Comparison of ENCODE assay signal across 12 cellular contexts in the genomic region with DNA sequence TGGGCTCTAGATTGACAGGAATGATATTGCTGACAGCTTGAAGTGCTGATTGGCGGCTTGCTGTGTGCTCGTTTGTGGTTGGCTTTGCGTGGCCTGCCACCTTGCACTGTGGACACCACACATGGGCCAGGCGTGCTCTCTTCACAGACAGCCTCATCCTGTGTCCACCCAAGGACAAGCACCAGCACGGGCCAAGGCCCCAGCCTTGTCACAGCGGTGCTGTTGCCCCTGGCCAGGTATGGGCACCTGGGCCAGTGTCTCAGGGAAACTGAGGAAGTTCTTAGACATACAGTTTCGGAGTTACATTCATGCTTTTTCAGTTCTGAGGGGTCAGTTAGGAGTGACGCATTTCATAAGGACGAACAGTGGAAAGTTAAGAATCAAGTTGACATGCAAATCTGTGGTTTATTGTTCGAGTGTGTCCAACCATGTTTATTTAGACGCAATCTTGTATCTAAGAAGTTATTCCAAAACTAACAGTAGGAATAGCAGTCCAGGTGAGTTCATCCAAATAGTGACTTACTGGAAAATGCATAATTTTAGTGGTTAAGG.
DNase-seq lines count a peak whose midpoint lies in the region; ATAC-seq, FAIRE-seq and TF ChIP-seq lines count a peak whose summit lies in the region.
"Had no signal": no experiment of that assay in that cellular context is flagged by ENCODE, and none has a peak within 500 bp of the region (broad histone marks: within the 10 kb centered on the region; RNA-seq: fewer than 3 reads in every experiment).

No MANE protein-coding gene starts in this region.

- POLR2A ChIA-PET in H1 (lab: Charles Lee; ENCODE audit: partially characterized antibody): interaction anchor here (1.0 kb wide), 1 partner anchor 8 kb away, joined by 3 read pairs; no protein-coding TSS in a partner anchor

- no peak for ATAC-seq in stimulated activated naive CD8-positive, alpha-beta T cell treated with anti-CD3 and anti-CD28 coated beads, Interleukin-15, Interleukin-2, amounts not matched to agents 100 U/mL and 50 U/mL, for 24 hours
- peak; percentile 35 for ATAC-seq in HG03095 (IDR thresholded peaks at IDR 0.05; ENCODE audit: unreplicated experiment)
- ATAC-seq in stimulated activated naive B cell treated with anti-CD40 and anti-IgM and Interleukin-4, amounts not matched to agents 10 μg/mL and 1 μg/mL and 100 μg/mL, for 72 hours (replicated peaks): peak; percentile 50 to 61

- no peak for DNase-seq in stimulated activated naive CD8-positive, alpha-beta T cell treated with anti-CD3 and anti-CD28 coated beads, Interleukin-15, Interleukin-2, amounts not matched to agents 100 U/mL and 50 U/mL, for 24 hours
- no peak for DNase-seq in H1 (ENCODE audit: low read depth in 1 of 2, low spot score in 2 of 2)
- peak; percentile 21 for DNase-seq in stimulated activated naive B cell treated with anti-CD40 and anti-IgM and Interleukin-4, amounts not matched to agents 10 μg/mL and 1 μg/mL and 100 μg/mL, for 72 hours
- DNase-seq in NCI-H1436 treated with DMSO at 0.1 percent for 48 hours (lab: John Stamatoyannopoulos, UW): no peak
- no peak for DNase-seq in SIG-M5 (lab: John Stamatoyannopoulos, UW)
- no peak for DNase-seq in smooth muscle cell (lab: John Stamatoyannopoulos, UW; ENCODE audit: unreplicated experiment)
- DNase-seq: activated naive CD4-positive, alpha-beta T cell; AML-193; esophagus squamous epithelium had no signal

- H3K9me3 ChIP-seq in H1 (ENCODE audit: insufficient read depth in 2 of 2, low read depth in 1 of 2, low read length in 1 of 2) (no peaks in the 10 kb centered on the region), smooth muscle cell (replicated peaks; ENCODE audit: low read depth) (no peaks in the 10 kb centered on the region)
- H3K9me3 ChIP-seq: esophagus squamous epithelium had no signal

- H4K8ac ChIP-seq in H1 (ENCODE audit: extremely low read depth, insufficient read depth, low read length): no peak overlapping the region

- peaks cover 11% of the 10 kb centered on the region for H3K79me1 ChIP-seq in H1 (ENCODE audit: low read depth, low read length)

- TF ChIP-seq CTCF in H1 (IDR thresholded peaks at IDR 0.05; ENCODE audit: control extremely low read depth in 1 of 3, insufficient read depth in 1 of 3, low read depth in 1 of 3, low read length in 3 of 3) (no peak), smooth muscle cell (IDR thresholded peaks at IDR 0.05; ENCODE audit: borderline replicate concordance, insufficient read depth, poor library complexity, severe bottlenecking) (no peak)

- H3F3A ChIP-seq in smooth muscle cell (ENCODE audit: low read depth): no peaks in the 10 kb centered on the region

- peak overlapping the region; percentile 67 for H3K27ac Mint-ChIP-seq in stimulated activated naive CD8-positive, alpha-beta T cell treated with anti-CD3 and anti-CD28 coated beads, Interleukin-15, Interleukin-2, amounts not matched to agents 100 ng/mL and 50 ng/mL, for 24 hours
- H3K27ac Mint-ChIP-seq in stimulated activated naive B cell treated with anti-CD40 and anti-IgM and Interleukin-4, amounts not matched to agents 10 μg/mL and 1 μg/mL and 100 μg/mL, for 72 hours: peak overlapping the region; percentile 99

- peaks cover 45% of the 10 kb centered on the region for H3K36me3 Mint-ChIP-seq in stimulated activated naive CD8-positive, alpha-beta T cell treated with anti-CD3 and anti-CD28 coated beads, Interleukin-15, Interleukin-2, amounts not matched to agents 100 ng/mL and 50 ng/mL, for 24 hours (ENCODE audit: low read depth)
- peaks cover 58 to 74% of the 10 kb centered on the region in 2 donors for H3K36me3 Mint-ChIP-seq in stimulated activated naive B cell treated with anti-CD40 and anti-IgM and Interleukin-4, amounts not matched to agents 10 μg/mL and 1 μg/mL and 100 μg/mL, for 72 hours

- H2BK120ac ChIP-seq in H1 (replicated peaks; ENCODE audit: low read depth, low read length): no peak overlapping the region

- peaks cover 3 to 4% (median 3%) of the 10 kb centered on the region in 4 experiments; a peak in 5 of 7 replicates for H3K4me1 ChIP-seq in H1 (replicated peaks in 1 of 4; ENCODE audit: control insufficient read depth in 3 of 4, insufficient read depth in 4 of 4, low read length in 3 of 4)
- H3K4me1 ChIP-seq in smooth muscle cell (ENCODE audit: low read depth): no peaks in the 10 kb centered on the region

- no peak overlapping the region for H3K56ac ChIP-seq in H1 (replicated peaks; ENCODE audit: insufficient read length, low read depth, low read length)

- 89% methylated on average over 11 of the region's 11 CpGs; no CpG with 5 or more reads in 1 of the 2 experiments for WGBS in H1 (ENCODE audit: extremely low coverage in 1 of 2, insufficient coverage in 1 of 2, insufficient read length in 1 of 2, insufficient replicate concordance in 2 of 2, low coverage in 1 of 2, low lambda C conversion rate in 2 of 2, missing lambda C conversion rate in 1 of 2), 2 experiments
- 98% methylated on average over 11 of the region's 11 CpGs for WGBS in smooth muscle cell (ENCODE audit: low lambda C conversion rate)

- no peak for TF ChIP-seq RAD21 in H1 (IDR thresholded peaks at IDR 0.05 in 1 of 2, conservative IDR thresholded peaks at IDR 0.05 in 1 of 2; ENCODE audit: low read depth in 2 of 2, low read length in 2 of 2)

- H3K23ac ChIP-seq in H1 (ENCODE audit: insufficient read length): no peak overlapping the region

- no peak overlapping the region for H3K4me2 ChIP-seq in H1 (ENCODE audit: insufficient read depth in 1 of 2, low read depth in 2 of 2, low read length in 2 of 2)
- H3K4me2 ChIP-seq in smooth muscle cell: no peak overlapping the region

- H4K91ac ChIP-seq in H1 (replicated peaks; ENCODE audit: insufficient read length, low read length): no peak overlapping the region

- H4K20me1 ChIP-seq in H1 (replicated peaks in 1 of 2; ENCODE audit: control insufficient read depth in 1 of 2, insufficient read depth in 2 of 2, low read length in 2 of 2): peaks cover 3 to 8% of the 10 kb centered on the region in 2 experiments
- peaks cover 61% of the 10 kb centered on the region for H4K20me1 ChIP-seq in smooth muscle cell (ENCODE audit: low read depth)

- H4K5ac ChIP-seq in H1 (ENCODE audit: insufficient read length, low read depth, low read length): no peak overlapping the region

- H3K4ac ChIP-seq in H1 (replicated peaks; ENCODE audit: insufficient read length, low read depth, low read length): no peak overlapping the region

- H3K79me2 ChIP-seq in H1 (ENCODE audit: control insufficient read depth in 1 of 2, insufficient read depth in 2 of 2, low read length in 2 of 2): peaks cover 0 to 22% of the 10 kb centered on the region in 2 experiments; a peak in 1 of 4 replicates
- H3K79me2 ChIP-seq in smooth muscle cell (ENCODE audit: low read depth): peaks cover 3% of the 10 kb centered on the region

- no peak overlapping the region for H3K18ac ChIP-seq in H1 (ENCODE audit: extremely low read depth, low read length)

- no peak overlapping the region for H3K14ac ChIP-seq in H1 (ENCODE audit: insufficient read length)

- no peak overlapping the region for H2BK15ac ChIP-seq in H1 (ENCODE audit: low read length)

- no peaks in the 10 kb centered on the region for H3K23me2 ChIP-seq in H1 (ENCODE audit: low read depth, low read length)

- H3K4me1 Mint-ChIP-seq in stimulated activated naive CD8-positive, alpha-beta T cell treated with anti-CD3 and anti-CD28 coated beads, Interleukin-15, Interleukin-2, amounts not matched to agents 100 ng/mL and 50 ng/mL, for 24 hours (ENCODE audit: low read depth): peaks cover 17% of the 10 kb centered on the region
- peaks cover 34 to 78% of the 10 kb centered on the region in 2 donors for H3K4me1 Mint-ChIP-seq in stimulated activated naive B cell treated with anti-CD40 and anti-IgM and Interleukin-4, amounts not matched to agents 10 μg/mL and 1 μg/mL and 100 μg/mL, for 72 hours

- no peak overlapping the region for H3K4me3 ChIP-seq in H1 (ENCODE audit: extremely low read depth in 1 of 4, insufficient read depth in 2 of 4, low read depth in 3 of 4, low read length in 4 of 4)
- H3K4me3 ChIP-seq in smooth muscle cell: no peak overlapping the region
- H3K4me3 ChIP-seq: esophagus squamous epithelium had no signal

- no peak for TF ChIP-seq EP300 in H1 (IDR thresholded peaks at IDR 0.05; ENCODE audit: borderline replicate concordance in 1 of 2, low read depth in 2 of 2, low read length in 2 of 2)

- no peaks in the 10 kb centered on the region for H3K27me3 Mint-ChIP-seq in stimulated activated naive CD8-positive, alpha-beta T cell treated with anti-CD3 and anti-CD28 coated beads, Interleukin-15, Interleukin-2, amounts not matched to agents 100 ng/mL and 50 ng/mL, for 24 hours
- H3K27me3 Mint-ChIP-seq in stimulated activated naive B cell treated with anti-CD40 and anti-IgM and Interleukin-4, amounts not matched to agents 10 μg/mL and 1 μg/mL and 100 μg/mL, for 72 hours: no peaks in the 10 kb centered on the region
- H3K27me3 Mint-ChIP-seq: naive thymus-derived CD4-positive, alpha-beta T cell had no signal

- H2BK20ac ChIP-seq in H1 (ENCODE audit: low read length): no peak overlapping the region

- no peak overlapping the region for H3K4me3 Mint-ChIP-seq in stimulated activated naive CD8-positive, alpha-beta T cell treated with anti-CD3 and anti-CD28 coated beads, Interleukin-15, Interleukin-2, amounts not matched to agents 100 ng/mL and 50 ng/mL, for 24 hours
- H3K4me3 Mint-ChIP-seq in stimulated activated naive B cell treated with anti-CD40 and anti-IgM and Interleukin-4, amounts not matched to agents 10 μg/mL and 1 μg/mL and 100 μg/mL, for 72 hours: peak overlapping the region; percentile 56 to 57

- H2BK5ac ChIP-seq in H1 (ENCODE audit: low read depth, low read length): 0 out of 2 replicates have a peak overlapping the region, but pooled peaks have one; percentile 37

- no peak overlapping the region for H3K27ac ChIP-seq in H1 (ENCODE audit: low read depth, low read length)
- no peak overlapping the region for H3K27ac ChIP-seq in smooth muscle cell (ENCODE audit: low read depth)
- H3K27ac ChIP-seq: esophagus squamous epithelium had no signal

- no peak overlapping the region for H2AK5ac ChIP-seq in H1 (ENCODE audit: low read depth, low read length)

- H3K9me3 Mint-ChIP-seq in stimulated activated naive CD8-positive, alpha-beta T cell treated with anti-CD3 and anti-CD28 coated beads, Interleukin-15, Interleukin-2, amounts not matched to agents 100 ng/mL and 50 ng/mL, for 24 hours: no peaks in the 10 kb centered on the region
- H3K9me3 Mint-ChIP-seq in stimulated activated naive B cell treated with anti-CD40 and anti-IgM and Interleukin-4, amounts not matched to agents 10 μg/mL and 1 μg/mL and 100 μg/mL, for 72 hours: no peaks in the 10 kb centered on the region

- H2AFZ ChIP-seq in H1 (ENCODE audit: low read length) (no peak overlapping the region), smooth muscle cell (ENCODE audit: low read depth) (no peak overlapping the region)

- CTCF ChIA-PET in H1 (lab: Charles Lee; ENCODE audit: partially characterized antibody): interaction anchor here (0.9 kb wide), 1 partner anchor 28 kb away, joined by 3 read pairs; no protein-coding TSS in a partner anchor

- FAIRE-seq in H1 (lab: Jason Lieb, UNC): no peak

- H3K27me3 ChIP-seq in H1 (replicated peaks in 1 of 4; ENCODE audit: control insufficient read depth in 3 of 4, extremely low read depth in 1 of 4, insufficient read depth in 3 of 4, low read length in 3 of 4) (no peaks in the 10 kb centered on the region), smooth muscle cell (ENCODE audit: low read depth) (no peaks in the 10 kb centered on the region)
- H3K27me3 ChIP-seq: esophagus squamous epithelium had no signal

- no peak overlapping the region for H2BK12ac ChIP-seq in H1 (ENCODE audit: low read depth, low read length)

- H3K36me3 ChIP-seq in H1 (ENCODE audit: control insufficient read depth in 2 of 4, insufficient read depth in 4 of 4, low read length in 3 of 4) (peaks cover 2 to 24% (median 5%) of the 10 kb centered on the region in 4 experiments; a peak in 6 of 8 replicates), smooth muscle cell (ENCODE audit: low read depth) (peaks cover 4% of the 10 kb centered on the region)

- H3K9ac ChIP-seq in H1 (replicated peaks in 1 of 4; ENCODE audit: extremely low read depth in 1 of 4, low read depth in 3 of 4, low read length in 3 of 4) (no peak overlapping the region), smooth muscle cell (ENCODE audit: low read depth) (no peak overlapping the region)

- no peak for TF ChIP-seq POLR2A in H1 (IDR thresholded peaks at IDR 0.05; ENCODE audit: control extremely low read depth in 1 of 2, low read depth in 2 of 2, low read length in 2 of 2)
